12 cellular contexts compared by ENCODE assay signal in the genomic region with DNA sequence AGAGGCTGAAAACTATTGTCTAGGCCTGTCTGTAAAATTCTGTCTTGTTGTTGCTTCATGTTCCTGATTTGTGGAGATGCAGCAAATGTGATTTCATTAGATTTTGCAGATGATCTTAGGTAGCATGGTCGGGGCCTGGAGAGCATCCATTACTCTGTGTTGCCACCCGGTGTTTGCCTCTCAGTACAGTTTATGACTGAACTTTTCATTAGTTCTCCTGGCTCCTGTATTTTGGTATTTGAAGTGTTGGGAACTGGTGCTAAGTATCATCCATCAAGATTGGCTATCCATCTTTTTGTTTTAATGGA. TPM values are rescaled to one million over a fixed set of nuclear protein-coding genes. Genes with fewer than 3 reads are reported as not detected.
DNase-seq lines count a peak whose midpoint lies in the region; ATAC-seq, FAIRE-seq and TF ChIP-seq lines count a peak whose summit lies in the region.
"Had no signal": no experiment of that assay in that cellular context is flagged by ENCODE, and none has a peak within 500 bp of the region (broad histone marks: within the 10 kb centered on the region; RNA-seq: fewer than 3 reads in every experiment).

No MANE protein-coding gene starts in this region.

- H3K9me3 ChIP-seq in heart left ventricle (no peaks in the 10 kb centered on the region), astrocyte (ENCODE audit: insufficient read depth, low read depth, low read length) (no peaks in the 10 kb centered on the region), vagina (no peaks in the 10 kb centered on the region)
- H3K9me3 ChIP-seq: BLaER1 had no signal

- DNase-seq in heart left ventricle (no peak), Right ventricle myocardium inferior (ENCODE audit: missing footprints) (no peak), astrocyte (ENCODE audit: low read depth) (no peak), left lobe of liver (ENCODE audit: low spot score) (no peak), vagina (ENCODE audit: extremely low spot score in 2 of 2) (no peak), activated gamma-delta T cell (lab: John Stamatoyannopoulos, UW) (no peak), cerebellar cortex (ENCODE audit: low spot score) (no peak)
- DNase-seq: NCI-H187 treated with DMSO at 0.1 percent for 48 hours; stimulated activated CD4-positive, alpha-beta T cell treated with anti-CD3 and anti-CD28 coated beads, Interleukin-12 subunit alpha, Interleukin-12 subunit beta, amount 100 ng/mL, for 4 hours had no signal

- H3K27ac ChIP-seq in heart left ventricle: peak overlapping the region in 9 of 12 donors; percentile 2 to 82 (median 55)
- peak overlapping the region; percentile 73 for H3K27ac ChIP-seq in astrocyte (ENCODE audit: low read depth, low read length)
- H3K27ac ChIP-seq in vagina: peak overlapping the region; percentile 64

- TF ChIP-seq CTCF in heart left ventricle (IDR thresholded peaks at IDR 0.05) (no peak), astrocyte (IDR thresholded peaks at IDR 0.05; ENCODE audit: insufficient read depth, low read depth, low read length) (no peak), vagina (IDR thresholded peaks at IDR 0.05) (no peak)

- intact Hi-C loops in heart left ventricle (cut with DNase I): loop anchor here in 2 of 10 donors (10.0 kb wide), 2 partner anchors 77 to 97 kb away; no protein-coding TSS in a partner anchor
- intact Hi-C loops in Right ventricle myocardium inferior (cut with DNase I): no loop called here
- intact Hi-C loops in vagina (cut with DNase I): no loop called here

- WGBS in heart left ventricle, 4 donors: 63 to 79% (median 76%) methylated on average over 2 of the region's 2 CpGs

- peaks cover 37% of the 10 kb centered on the region for H3K4me1 Mint-ChIP-seq in astrocyte (ENCODE audit: low read depth, unreplicated experiment)

- peak overlapping the region; percentile 52 for H3K9ac ChIP-seq in astrocyte (ENCODE audit: low read length)
- H3K9ac ChIP-seq: BLaER1 had no signal

- H3K79me2 ChIP-seq in astrocyte (ENCODE audit: insufficient read depth, low read length): peaks cover 98% of the 10 kb centered on the region

- no peak overlapping the region for H2AFZ ChIP-seq in astrocyte (ENCODE audit: low read depth, low read length)

- H3K27me3 ChIP-seq in heart left ventricle: no peaks in the 10 kb centered on the region
- H3K27me3 ChIP-seq in astrocyte (ENCODE audit: insufficient read depth, low read length): no peaks in the 10 kb centered on the region
- no peaks in the 10 kb centered on the region for H3K27me3 ChIP-seq in vagina
- H3K27me3 ChIP-seq: BLaER1 had no signal

- ATAC-seq in heart left ventricle (peak in 1 of 4 donors; percentile 4), Right ventricle myocardium inferior (no peak), left lobe of liver (peak; percentile 38), GM21390 (IDR thresholded peaks at IDR 0.05; ENCODE audit: unreplicated experiment) (no peak)

- peak overlapping the region; percentile 52 for H3K4me2 ChIP-seq in astrocyte (ENCODE audit: low read length)
- H3K4me2 ChIP-seq: BLaER1 had no signal

- peaks cover 0 to 79% (median 46%) of the 10 kb centered on the region in 9 donors for H3K36me3 ChIP-seq in heart left ventricle
- peaks cover 18% of the 10 kb centered on the region for H3K36me3 ChIP-seq in astrocyte (ENCODE audit: insufficient read depth, low read length)
- H3K36me3 ChIP-seq in vagina: peaks cover 0 to 11% of the 10 kb centered on the region in 2 donors

- H3K4me1 ChIP-seq in heart left ventricle (peaks cover 7 to 82% (median 66%) of the 10 kb centered on the region in 12 donors), astrocyte (ENCODE audit: insufficient read depth, low read length) (peaks cover 25% of the 10 kb centered on the region), vagina (peaks cover 52% of the 10 kb centered on the region)

- H3K27ac Mint-ChIP-seq in astrocyte (ENCODE audit: unreplicated experiment): peak overlapping the region; percentile 54
- H3K27ac Mint-ChIP-seq: T-helper 1 cell treated with Interleukin-12 subunit alpha and Interleukin-12 subunit beta and Interleukin-4 antibody, amounts not matched to agents 30 μg/mL and 1 μg/mL, for 36 hours had no signal

- no peak for FAIRE-seq in astrocyte (lab: Jason Lieb, UNC)

- H3K4me3 Mint-ChIP-seq in astrocyte (ENCODE audit: unreplicated experiment): no peak overlapping the region
- H3K4me3 Mint-ChIP-seq: T-helper 1 cell treated with Interleukin-12 subunit alpha and Interleukin-12 subunit beta and Interleukin-4 antibody, amounts not matched to agents 30 μg/mL and 1 μg/mL, for 36 hours had no signal

- H3K36me3 Mint-ChIP-seq in astrocyte (ENCODE audit: low read depth, unreplicated experiment): peaks cover 5% of the 10 kb centered on the region

- H3K4me3 ChIP-seq in heart left ventricle: no peak overlapping the region
- no peak overlapping the region for H3K4me3 ChIP-seq in astrocyte (ENCODE audit: insufficient read depth, low read depth, low read length)
- no peak overlapping the region for H3K4me3 ChIP-seq in vagina
- H3K4me3 ChIP-seq: BLaER1 had no signal

- TF ChIP-seq POLR2A in heart left ventricle (IDR thresholded peaks at IDR 0.05) (no peak), vagina (IDR thresholded peaks at IDR 0.05) (no peak)

- no peaks in the 10 kb centered on the region for H3K9me3 Mint-ChIP-seq in astrocyte (ENCODE audit: unreplicated experiment)
- H3K9me3 Mint-ChIP-seq: T-helper 1 cell treated with Interleukin-12 subunit alpha and Interleukin-12 subunit beta and Interleukin-4 antibody, amounts not matched to agents 30 μg/mL and 1 μg/mL, for 36 hours had no signal

- H3K27me3 Mint-ChIP-seq in astrocyte (ENCODE audit: low read depth, unreplicated experiment): no peaks in the 10 kb centered on the region

- H4K20me1 ChIP-seq in astrocyte (ENCODE audit: insufficient read depth, low read length): peaks cover 94% of the 10 kb centered on the region

RNA-seq across cellular contexts. Expression of a gene that starts 7.7 kb away (rescaled TPM):
- total RNA-seq in heart left ventricle (100 to 1,000 TPM in 3 of 9 donors, 10 to 100 TPM in 6; 57.5 to 126 (median 84.1) TPM), Right ventricle myocardium inferior (85.3 TPM), astrocyte (153 and 160 TPM in 2 replicates), left lobe of liver (40.2 TPM), vagina (86.2 TPM)
- polyA plus RNA-seq in heart left ventricle: 100 to 1,000 TPM in 1 of 2 donors, 10 to 100 TPM in 1; 47.2 to 111 TPM
